In the genomic region with DNA sequence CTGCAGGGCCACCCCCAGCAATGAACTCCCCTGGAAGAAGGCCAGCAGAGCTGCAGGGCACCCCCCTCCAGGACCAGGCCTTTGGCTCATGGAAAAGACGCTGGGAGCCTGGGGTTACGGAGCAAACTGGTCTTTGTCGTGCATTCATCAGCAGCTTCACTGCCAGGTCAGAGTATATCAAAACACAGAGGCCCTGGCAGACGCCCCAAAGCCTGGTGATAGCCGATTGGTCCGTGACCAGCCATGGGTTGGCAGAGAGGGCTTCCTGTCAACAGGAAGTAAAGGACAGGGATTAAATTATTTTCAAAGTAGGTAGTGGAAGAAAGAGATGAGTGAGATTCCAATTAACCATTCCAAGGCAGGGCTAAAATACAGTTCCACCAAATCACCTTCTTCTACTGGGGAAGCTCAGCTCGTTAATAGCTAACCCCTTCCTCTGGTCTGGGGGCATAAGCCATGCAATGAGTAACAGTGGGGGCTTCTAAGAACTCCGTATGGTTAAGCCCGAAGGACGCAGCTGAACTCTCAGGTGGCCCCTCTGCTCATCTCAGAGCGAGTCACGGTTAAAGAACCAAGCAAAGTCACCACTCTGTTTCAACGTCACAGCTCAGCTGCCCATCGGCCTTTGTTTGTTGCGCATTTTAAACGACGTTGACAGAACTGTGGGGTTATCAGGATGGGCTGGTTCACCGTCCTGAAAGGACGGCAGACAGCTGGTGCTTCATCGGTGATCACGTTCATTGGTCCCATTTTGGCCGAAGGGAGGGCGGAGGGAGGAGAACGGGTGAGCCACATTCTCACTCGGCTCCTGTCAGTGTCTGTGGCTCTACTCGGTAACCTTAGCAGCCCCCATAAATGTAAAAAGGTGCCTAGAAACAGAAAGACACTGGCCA, we compare ENCODE assay signal across 12 cellular contexts. TPM values are rescaled to one million over a fixed set of nuclear protein-coding genes. Genes with fewer than 3 reads are reported as not detected.
DNase-seq lines count a peak whose midpoint lies in the region; ATAC-seq, FAIRE-seq and TF ChIP-seq lines count a peak whose summit lies in the region.
"Had no signal": no experiment of that assay in that cellular context is flagged by ENCODE, and none has a peak within 500 bp of the region (broad histone marks: within the 10 kb centered on the region; RNA-seq: fewer than 3 reads in every experiment).

No MANE protein-coding gene starts in this region.

- FAIRE-seq in GM12891 (lab: Jason Lieb, UNC): no peak

- H3K27ac Mint-ChIP-seq in stimulated activated naive B cell treated with anti-CD40 and anti-IgM and Interleukin-4, amounts not matched to agents 10 μg/mL and 1 μg/mL and 100 μg/mL, for 72 hours: peak overlapping the region; percentile 17
- H3K27ac Mint-ChIP-seq: activated CD8-positive, alpha-beta T cell treated with anti-CD3 and anti-CD28 coated beads for 36 hours; activated naive CD8-positive, alpha-beta T cell treated with anti-CD3 and anti-CD28 coated beads for 36 hours had no signal

- H3K9me3 ChIP-seq in body of pancreas (no peaks in the 10 kb centered on the region), right cardiac atrium (ENCODE audit: control insufficient read depth, low read length) (no peaks in the 10 kb centered on the region)
- H3K9me3 ChIP-seq: neutrophil had no signal

- WGBS in body of pancreas, 2 donors: 41 to 42% methylated on average over 23 to 26 of the region's 26 CpGs
- 27% methylated on average over 26 of the region's 26 CpGs for WGBS in right cardiac atrium

- peak; percentile 75 for ATAC-seq in body of pancreas
- ATAC-seq in right cardiac atrium: peak; percentile 63 to 70
- ATAC-seq in stimulated activated naive B cell treated with anti-CD40 and anti-IgM and Interleukin-4, amounts not matched to agents 10 μg/mL and 1 μg/mL and 100 μg/mL, for 72 hours (replicated peaks): no peak
- no peak for ATAC-seq in HG03097 (IDR thresholded peaks at IDR 0.05; ENCODE audit: low FRiP score, unreplicated experiment)
- ATAC-seq: activated CD8-positive, alpha-beta T cell treated with anti-CD3 and anti-CD28 coated beads for 36 hours had no signal

- TF ChIP-seq CTCF in LNCaP clone FGC (IDR thresholded peaks at IDR 0.05; ENCODE audit: control insufficient read depth, extremely low read depth, insufficient read depth) (no peak), body of pancreas (IDR thresholded peaks at IDR 0.05) (no peak)

- no peaks in the 10 kb centered on the region for H3K36me3 ChIP-seq in body of pancreas (replicated peaks in 1 of 2; ENCODE audit: insufficient read depth in 1 of 2, low read depth in 2 of 2)
- H3K36me3 ChIP-seq: neutrophil had no signal

- H3K9me3 Mint-ChIP-seq in stimulated activated naive B cell treated with anti-CD40 and anti-IgM and Interleukin-4, amounts not matched to agents 10 μg/mL and 1 μg/mL and 100 μg/mL, for 72 hours: no peaks in the 10 kb centered on the region
- H3K9me3 Mint-ChIP-seq: activated CD8-positive, alpha-beta T cell treated with anti-CD3 and anti-CD28 coated beads for 36 hours; activated naive CD8-positive, alpha-beta T cell treated with anti-CD3 and anti-CD28 coated beads for 36 hours; CD14-positive monocyte had no signal

- H3K27me3 ChIP-seq in body of pancreas (no peaks in the 10 kb centered on the region), right cardiac atrium (ENCODE audit: control insufficient read depth, insufficient read depth) (no peaks in the 10 kb centered on the region)
- H3K27me3 ChIP-seq: neutrophil had no signal

- H3K4me1 ChIP-seq in body of pancreas (peaks cover 32% of the 10 kb centered on the region), right cardiac atrium (ENCODE audit: control insufficient read depth, insufficient read depth, low read length) (peaks cover 6% of the 10 kb centered on the region)

- DNase-seq in LNCaP clone FGC (ENCODE audit: low read depth) (peak; percentile 38), body of pancreas (peak; percentile 67 to 87 (median 81)), right cardiac atrium (peak; percentile 62 to 89 (median 89)), erythroblast (lab: John Stamatoyannopoulos, UW) (no peak), foreskin melanocyte (no peak), GM12891 (ENCODE audit: insufficient read length, low spot score) (no peak)
- no peak for DNase-seq in stimulated activated naive B cell treated with anti-CD40 and anti-IgM and Interleukin-4, amounts not matched to agents 10 μg/mL and 1 μg/mL and 100 μg/mL, for 72 hours
- DNase-seq: activated CD8-positive, alpha-beta T cell treated with anti-CD3 and anti-CD28 coated beads for 36 hours; activated naive CD8-positive, alpha-beta T cell treated with anti-CD3 and anti-CD28 coated beads for 36 hours had no signal

- no peak overlapping the region for H3K4me3 Mint-ChIP-seq in stimulated activated naive B cell treated with anti-CD40 and anti-IgM and Interleukin-4, amounts not matched to agents 10 μg/mL and 1 μg/mL and 100 μg/mL, for 72 hours
- H3K4me3 Mint-ChIP-seq: activated CD8-positive, alpha-beta T cell treated with anti-CD3 and anti-CD28 coated beads for 36 hours; activated naive CD8-positive, alpha-beta T cell treated with anti-CD3 and anti-CD28 coated beads for 36 hours; CD14-positive monocyte had no signal

- no peaks in the 10 kb centered on the region for H3K36me3 Mint-ChIP-seq in stimulated activated naive B cell treated with anti-CD40 and anti-IgM and Interleukin-4, amounts not matched to agents 10 μg/mL and 1 μg/mL and 100 μg/mL, for 72 hours
- H3K36me3 Mint-ChIP-seq: activated naive CD8-positive, alpha-beta T cell treated with anti-CD3 and anti-CD28 coated beads for 36 hours had no signal

- H3K4me3 ChIP-seq in LNCaP clone FGC (ENCODE audit: low read depth, low read length) (no peak overlapping the region), body of pancreas (no peak overlapping the region), right cardiac atrium (ENCODE audit: low read length) (no peak overlapping the region)

- H3K27me3 Mint-ChIP-seq in stimulated activated naive B cell treated with anti-CD40 and anti-IgM and Interleukin-4, amounts not matched to agents 10 μg/mL and 1 μg/mL and 100 μg/mL, for 72 hours: no peaks in the 10 kb centered on the region
- H3K27me3 Mint-ChIP-seq: activated CD8-positive, alpha-beta T cell treated with anti-CD3 and anti-CD28 coated beads for 36 hours; activated naive CD8-positive, alpha-beta T cell treated with anti-CD3 and anti-CD28 coated beads for 36 hours had no signal

- H3K27ac ChIP-seq in body of pancreas (peak overlapping the region; percentile 45 to 68 (median 54)), right cardiac atrium (ENCODE audit: low read length) (peak overlapping the region; percentile 88)
- H3K27ac ChIP-seq: neutrophil had no signal

- peaks cover 43 to 49% of the 10 kb centered on the region in 2 donors for H3K4me1 Mint-ChIP-seq in stimulated activated naive B cell treated with anti-CD40 and anti-IgM and Interleukin-4, amounts not matched to agents 10 μg/mL and 1 μg/mL and 100 μg/mL, for 72 hours

- intact Hi-C loops in body of pancreas (cut with DNase I): loop anchor here (10.0 kb wide), 1 partner anchor 83 kb away; no protein-coding TSS in a partner anchor
- intact Hi-C loops in right cardiac atrium (cut with DNase I): no loop called here

- TF ChIP-seq POLR2A in body of pancreas (IDR thresholded peaks at IDR 0.05): no peak
- TF ChIP-seq POLR2A in erythroblast (IDR thresholded peaks at IDR 0.05; ENCODE audit: low read length): no peak
- no peak for TF ChIP-seq POLR2A in GM12891 (IDR thresholded peaks at IDR 0.05; ENCODE audit: low read depth, low read length)

TF ChIP-seq in GM12891, 5 proteins besides CTCF, POLR2A, EP300 and RAD21:
- TF ChIP-seq POU2F2 (IDR thresholded peaks at IDR 0.05; ENCODE audit: low read depth, low read length): no peak
- no peak for TF ChIP-seq POLR2AphosphoS5 (IDR thresholded peaks at IDR 0.05; ENCODE audit: low read depth, low read length)
- TF ChIP-seq SPI1 (IDR thresholded peaks at IDR 0.05; ENCODE audit: low read depth, low read length): no peak
- no peak for TF ChIP-seq TAF1 (IDR thresholded peaks at IDR 0.05; ENCODE audit: low read depth, low read length)
- no peak for TF ChIP-seq PAX5 (IDR thresholded peaks at IDR 0.05; ENCODE audit: insufficient read depth, low read length, severe bottlenecking)

RNA-seq across cellular contexts. Expression of a gene that starts 8.8 kb away (rescaled TPM):
- total RNA-seq in body of pancreas (10 to 100 TPM in 1 of 2 donors, 1 to 10 TPM in 1; 9.9 to 24.4 TPM), right cardiac atrium (100 to 1,000 TPM; 167 to 298 (median 211) TPM)
- polyA plus RNA-seq in right cardiac atrium: 162 TPM
- polyA plus RNA-seq in GM12891 (2012; ENCODE audit: low read depth, missing spikeins): 3.2 TPM

Comparison
In these comparisons a context has a peak if more than half of its experiments do, and no peak if none do; other contexts are left out.
1. DNase-seq: peak in LNCaP clone FGC (single experiment), body of pancreas (4 of 4) and right cardiac atrium (3 of 3); none in stimulated activated naive B cell treated with anti-CD40 and anti-IgM and Interleukin-4, amounts not matched to agents 10 μg/mL and 1 μg/mL and 100 μg/mL, for 72 hours (single experiment), erythroblast (0 of 2), foreskin melanocyte (single experiment) and GM12891 (single experiment).
2. ATAC-seq: peak in body of pancreas (single experiment) and right cardiac atrium (2 of 2); none in stimulated activated naive B cell treated with anti-CD40 and anti-IgM and Interleukin-4, amounts not matched to agents 10 μg/mL and 1 μg/mL and 100 μg/mL, for 72 hours (0 of 2) and HG03097 (single experiment).
3. RNA of a gene that starts 8.8 kb away (total RNA-seq): 167 to 298 TPM in right cardiac atrium; 9.9 to 24.4 TPM in body of pancreas; every median in the first group is over 4 times any median in the second.